Comparison of ENCODE assay signal across 9 cellular contexts in genomic region chr3:143847787-143848631, GRCh38. TPM values are rescaled to one million over a fixed set of nuclear protein-coding genes. Genes with fewer than 3 reads are reported as not detected.
DNase-seq lines count a peak whose midpoint lies in the region; FAIRE-seq and TF ChIP-seq lines count a peak whose summit lies in the region.
"Had no signal": no experiment of that assay in that cellular context is flagged by ENCODE, and none has a peak within 500 bp of the region (broad histone marks: within the 10 kb centered on the region; RNA-seq: fewer than 3 reads in every experiment).

TSS of gene SLC9A9 (minus strand) at chr3:143848468. CDS start at chr3:143848322, 146 bp downstream.

- H3K4me3 ChIP-seq in H7 (ENCODE audit: insufficient read depth, low read depth, low read length) (peak within 1 kb of the TSS; percentile 31), Loucy (ENCODE audit: low read length, poor library complexity, severe bottlenecking) (peak within 1 kb of the TSS; percentile 81), kidney (ENCODE audit: low read length in 2 of 2) (peak within 1 kb of the TSS; percentile 74 to 85), spleen (peak within 1 kb of the TSS; percentile 50 to 82 (median 60))

- peaks cover 48% of the 10 kb centered on the region for H3K4me1 Mint-ChIP-seq in T-helper 2 cell treated with Interferon-gamma antibody and Interleukin-4, amounts not matched to agents 5 μg/mL and 100 μg/mL, for 36 hours (ENCODE audit: low read depth)
- H3K4me1 Mint-ChIP-seq in chondrocyte (ENCODE audit: low read depth), result peaks cover 27% of the 10 kb centered on the region

- no peaks in the 10 kb centered on the region for H3K9me3 ChIP-seq in Loucy (ENCODE audit: insufficient read depth, low read depth, low read length)
- no peaks in the 10 kb centered on the region for H3K9me3 ChIP-seq in kidney (ENCODE audit: control insufficient read depth in 1 of 2, low read length in 2 of 2)
- no peaks in the 10 kb centered on the region for H3K9me3 ChIP-seq in spleen

- H3K9me2 ChIP-seq in Loucy (replicated peaks; ENCODE audit: low read depth, low read length), result no peaks in the 10 kb centered on the region

- H3F3A ChIP-seq in Loucy (ENCODE audit: low read depth), result no peaks in the 10 kb centered on the region

- intact Hi-C loops in kidney (cut with DNase I), result no loop called here
- intact Hi-C loops in spleen (cut with DNase I; ENCODE audit: low total_unique reads), result no loop called here

- no peaks in the 10 kb centered on the region for H3K36me3 ChIP-seq in H7 (replicated peaks; ENCODE audit: control insufficient read depth, insufficient read depth, low read length)
- H3K36me3 ChIP-seq in Loucy (ENCODE audit: insufficient read depth, low read length), result no peaks in the 10 kb centered on the region
- H3K36me3 ChIP-seq in kidney (ENCODE audit: control insufficient read depth in 1 of 2, insufficient read depth in 2 of 2, low read length in 2 of 2), result no peaks in the 10 kb centered on the region
- H3K36me3 ChIP-seq in spleen, result no peaks in the 10 kb centered on the region

- H3K27ac ChIP-seq in kidney (ENCODE audit: low read depth in 2 of 2, low read length in 2 of 2) (no peak within 1 kb of the TSS), spleen (peak within 1 kb of the TSS; percentile 59 to 88 (median 84))

- H3K79me2 ChIP-seq in Loucy (ENCODE audit: insufficient read depth, low read length), result no peaks in the 10 kb centered on the region

- TF ChIP-seq POLR2A in spleen (IDR thresholded peaks at IDR 0.05), result no peak

- peaks cover 10% of the 10 kb centered on the region for H3K27me3 Mint-ChIP-seq in T-helper 2 cell treated with Interferon-gamma antibody and Interleukin-4, amounts not matched to agents 5 μg/mL and 100 μg/mL, for 36 hours (ENCODE audit: low read depth)
- H3K27me3 Mint-ChIP-seq in chondrocyte (ENCODE audit: low read depth), result no peaks in the 10 kb centered on the region

- TF ChIP-seq CTCF in Loucy (conservative IDR thresholded peaks at IDR 0.05; ENCODE audit: low read length), result no peak
- TF ChIP-seq CTCF in chondrocyte (IDR thresholded peaks at IDR 0.05), result no peak
- TF ChIP-seq CTCF in kidney (IDR thresholded peaks at IDR 0.05; ENCODE audit: borderline replicate concordance, extremely low read depth, insufficient read depth), result no peak
- no peak for TF ChIP-seq CTCF in spleen (IDR thresholded peaks at IDR 0.05 in 8 of 11, conservative IDR thresholded peaks at IDR 0.05 in 3 of 11)

- H2AFZ ChIP-seq in Loucy (ENCODE audit: low read length), result peak within 1 kb of the TSS; percentile 96

- H3K27me3 ChIP-seq in H7 (ENCODE audit: control insufficient read depth, insufficient read depth, low read length) (no peaks in the 10 kb centered on the region), Loucy (ENCODE audit: insufficient read depth, low read length, poor library complexity, severe bottlenecking) (no peaks in the 10 kb centered on the region), spleen (replicated peaks in 1 of 7) (no peaks in the 10 kb centered on the region)

- H3K9ac ChIP-seq in Loucy (ENCODE audit: low read depth, low read length, poor library complexity, severe bottlenecking), result peak within 1 kb of the TSS; percentile 63
- H3K9ac ChIP-seq in kidney (ENCODE audit: low read length in 2 of 2), result peak within 1 kb of the TSS; percentile 61 to 71

- no peaks in the 10 kb centered on the region for H3K9me3 Mint-ChIP-seq in T-helper 2 cell treated with Interferon-gamma antibody and Interleukin-4, amounts not matched to agents 5 μg/mL and 100 μg/mL, for 36 hours
- no peaks in the 10 kb centered on the region for H3K9me3 Mint-ChIP-seq in chondrocyte (ENCODE audit: low read depth)

- peaks cover 4% of the 10 kb centered on the region for H3K36me3 Mint-ChIP-seq in T-helper 2 cell treated with Interferon-gamma antibody and Interleukin-4, amounts not matched to agents 5 μg/mL and 100 μg/mL, for 36 hours (ENCODE audit: low read depth)
- H3K36me3 Mint-ChIP-seq in chondrocyte (ENCODE audit: low read depth), result no peaks in the 10 kb centered on the region

- peak; percentile 16 for DNase-seq in NCI-H510A treated with DMSO at 0.1 percent for 48 hours (lab: John Stamatoyannopoulos, UW)
- DNase-seq in NCI-H510A (lab: John Stamatoyannopoulos, UW), result no peak
- peak; percentile 4 for DNase-seq in H7
- DNase-seq in T-helper 2 cell treated with Interferon-gamma antibody and Interleukin-4, amounts not matched to agents 5 μg/mL and 100 μg/mL, for 36 hours (ENCODE audit: low spot score), result peak; percentile 22
- DNase-seq in chondrocyte (ENCODE audit: low spot score), result no peak
- peak; percentile 64 for DNase-seq in kidney
- DNase-seq in spleen, result peak; percentile 78

- FAIRE-seq in kidney (lab: Jason Lieb, UNC), result peak; percentile 11
- FAIRE-seq: G401.6 had no signal

- H4K20me1 ChIP-seq in Loucy (ENCODE audit: insufficient read depth, low read length, poor library complexity, severe bottlenecking), result no peaks in the 10 kb centered on the region

- H3K4me2 ChIP-seq in Loucy (ENCODE audit: low read depth, low read length, poor library complexity, severe bottlenecking), result peak within 1 kb of the TSS; percentile 66

- H3K27ac Mint-ChIP-seq in T-helper 2 cell treated with Interferon-gamma antibody and Interleukin-4, amounts not matched to agents 5 μg/mL and 100 μg/mL, for 36 hours, result peak within 1 kb of the TSS; percentile 89
- peak within 1 kb of the TSS; percentile 83 for H3K27ac Mint-ChIP-seq in chondrocyte (ENCODE audit: unreplicated experiment)

- H3K4me1 ChIP-seq in Loucy (ENCODE audit: insufficient read depth, low read length, poor library complexity, severe bottlenecking) (peaks cover 20% of the 10 kb centered on the region), kidney (ENCODE audit: control insufficient read depth in 1 of 2, insufficient read depth in 1 of 2, low read depth in 1 of 2, low read length in 2 of 2) (no peaks in the 10 kb centered on the region), spleen (peaks cover 24 to 77% (median 43%) of the 10 kb centered on the region in 6 donors)

- WGBS in spleen, 5 donors, result 0 to 1% (median 0%) methylated on average over 15 of the region's 15 CpGs

- peak within 1 kb of the TSS; percentile 94 for H3K4me3 Mint-ChIP-seq in T-helper 2 cell treated with Interferon-gamma antibody and Interleukin-4, amounts not matched to agents 5 μg/mL and 100 μg/mL, for 36 hours
- H3K4me3 Mint-ChIP-seq in chondrocyte (ENCODE audit: unreplicated experiment), result peak within 1 kb of the TSS; percentile 91

RNA-seq across cellular contexts. Expression of gene SLC9A9, which starts in this region (rescaled TPM):
- 4.1 and 7.2 TPM in 2 replicates for total RNA-seq in H7 (2014; rRNA removed; shearing (Covaris generic))
- total RNA-seq in chondrocyte (2.5 to 5.5 TPM (median 2.6 TPM) in 3 replicates), kidney (16.5 TPM), spleen (10 to 100 TPM; 32.1 to 58.2 (median 47.0) TPM)
- polyA plus RNA-seq in kidney (ENCODE audit: insufficient read depth, low read depth, low replicate concordance) (3.7 TPM), spleen (10 to 100 TPM; 10.8 to 11.3 (median 11.2) TPM)

Comparison
In these comparisons a context has a peak if more than half of its experiments do, and no peak if none do; other contexts are left out.
1. DNase-seq: peak in NCI-H510A treated with DMSO at 0.1 percent for 48 hours (single experiment), H7 (single experiment), T-helper 2 cell treated with Interferon-gamma antibody and Interleukin-4, amounts not matched to agents 5 μg/mL and 100 μg/mL, for 36 hours (single experiment), kidney (single experiment) and spleen (single experiment); none in NCI-H510A (single experiment) and chondrocyte (single experiment).
2. H3K4me3 ChIP-seq: peak in every context shown above with its lines; median percentile 81 in Loucy; 80 in kidney; 60 in spleen; 31 in H7.
3. H3K27ac ChIP-seq: peak in spleen (8 of 8); none in kidney (0 of 2).